Comparison of ENCODE assay signal across 43 cellular contexts in genomic region chr10:80296942-80297341, GRCh38. TPM values are rescaled to one million over a fixed set of nuclear protein-coding genes. Genes with fewer than 3 reads are reported as not detected.
"Had no signal": no experiment of that assay in that cellular context is flagged by ENCODE, and none has a peak within 500 bp of the region (broad histone marks: within the 10 kb centered on the region; RNA-seq: fewer than 3 reads in every experiment).

No MANE protein-coding gene starts in this region.

- H3K4me1 ChIP-seq: adrenal gland, ascending aorta, breast epithelium had no signal

- H3K36me3 Mint-ChIP-seq: activated naive CD4-positive, alpha-beta T cell treated with anti-CD3 and anti-CD28 coated beads, Interleukin-2, amount 10 ng/mL, durations not matched to agents 7 days and 5 days; activated naive CD8-positive, alpha-beta T cell treated with anti-CD3 and anti-CD28 coated beads for 36 hours; activated naive CD8-positive, alpha-beta T cell treated with anti-CD3 and anti-CD28 coated beads, Interleukin-2, amount 10 ng/mL, durations not matched to agents 7 days and 5 days; brain had no signal

- H3K4me3 ChIP-seq: adrenal gland, ascending aorta, body of pancreas, breast epithelium, cardiac muscle cell had no signal

- ATAC-seq: activated naive CD4-positive, alpha-beta T cell treated with anti-CD3 and anti-CD28 coated beads, Interleukin-2, amount 50 U/mL, for 72 hours; activated naive CD8-positive, alpha-beta T cell treated with anti-CD3 and anti-CD28 coated beads, Interleukin-2, amount 50 U/mL, for 24 hours; activated T-cell treated with anti-CD3 and anti-CD28 coated beads, Interleukin-2, amount 50 U/mL, for 4 hours; activated T-cell treated with anti-CD3 and anti-CD28 coated beads, Interleukin-2, amount 50 U/mL, for 72 hours; activated T-helper 17 cell treated with anti-CD3 and anti-CD28 coated beads, Interleukin-2, amount 50 U/mL, for 72 hours; body of pancreas had no signal

- H3K4me3 Mint-ChIP-seq: activated naive CD4-positive, alpha-beta T cell treated with anti-CD3 and anti-CD28 coated beads for 36 hours; activated naive CD4-positive, alpha-beta T cell treated with anti-CD3 and anti-CD28 coated beads, Interleukin-2, amount 10 ng/mL, durations not matched to agents 7 days and 5 days; activated naive CD4-positive, alpha-beta T cell treated with anti-CD3 and anti-CD28 coated beads, Interleukin-2, amount 50 U/mL, for 24 hours; activated naive CD8-positive, alpha-beta T cell; activated naive CD8-positive, alpha-beta T cell treated with anti-CD3 and anti-CD28 coated beads for 36 hours; activated naive CD8-positive, alpha-beta T cell treated with anti-CD3 and anti-CD28 coated beads, Interleukin-2, amount 10 ng/mL, durations not matched to agents 7 days and 5 days; activated naive CD8-positive, alpha-beta T cell treated with anti-CD3 and anti-CD28 coated beads, Interleukin-2, amount 50 U/mL, for 24 hours; activated T-cell treated with anti-CD3 and anti-CD28 coated beads, Interleukin-2, amount 50 U/mL, for 24 hours; activated T-cell treated with anti-CD3 and anti-CD28 coated beads, Interleukin-2, amount 50 U/mL, for 4 hours; activated T-cell treated with anti-CD3 and anti-CD28 coated beads, Interleukin-2, amount 50 U/mL, for 72 hours; activated T-helper 1 cell treated with anti-CD3 and anti-CD28 coated beads, Interleukin-12 subunit alpha, Interleukin-12 subunit beta, Interleukin-2, Interleukin-4 antibody, amounts not matched to agents 30 ng/mL and 10 ng/mL and 1 ng/mL, durations not matched to agents 14 hours and 24 hours and 36 hours; activated T-helper 17 cell treated with anti-CD3 and anti-CD28 coated beads, Interleukin-2, amount 50 U/mL, for 72 hours; brain; central memory CD8-positive, alpha-beta T cell had no signal

- H3K4me1 Mint-ChIP-seq: activated naive CD4-positive, alpha-beta T cell treated with anti-CD3 and anti-CD28 coated beads, Interleukin-2, amount 10 ng/mL, durations not matched to agents 7 days and 5 days; activated naive CD4-positive, alpha-beta T cell treated with anti-CD3 and anti-CD28 coated beads, Interleukin-2, amount 50 U/mL, for 24 hours; activated naive CD8-positive, alpha-beta T cell treated with anti-CD3 and anti-CD28 coated beads for 36 hours; activated naive CD8-positive, alpha-beta T cell treated with anti-CD3 and anti-CD28 coated beads, Interleukin-2, amount 10 ng/mL, durations not matched to agents 7 days and 5 days; activated naive CD8-positive, alpha-beta T cell treated with anti-CD3 and anti-CD28 coated beads, Interleukin-2, amount 50 U/mL, for 24 hours; activated T-helper 17 cell treated with anti-CD3 and anti-CD28 coated beads, Interleukin-2, amount 50 U/mL, for 72 hours; brain; central memory CD8-positive, alpha-beta T cell had no signal

- H3K36me3 ChIP-seq: adrenal gland, ascending aorta, brain microvascular endothelial cell, breast epithelium, cardiac muscle cell had no signal

- H3K27ac Mint-ChIP-seq: activated naive CD4-positive, alpha-beta T cell treated with anti-CD3 and anti-CD28 coated beads for 36 hours; activated naive CD4-positive, alpha-beta T cell treated with anti-CD3 and anti-CD28 coated beads, Interleukin-2, amount 10 ng/mL, durations not matched to agents 7 days and 5 days; activated naive CD4-positive, alpha-beta T cell treated with anti-CD3 and anti-CD28 coated beads, Interleukin-2, amount 50 U/mL, for 24 hours; activated naive CD4-positive, alpha-beta T cell treated with anti-CD3 and anti-CD28 coated beads, Interleukin-2, amount 50 U/mL, for 72 hours; activated naive CD8-positive, alpha-beta T cell; activated naive CD8-positive, alpha-beta T cell treated with anti-CD3 and anti-CD28 coated beads for 36 hours; activated naive CD8-positive, alpha-beta T cell treated with anti-CD3 and anti-CD28 coated beads, Interleukin-2, amount 10 ng/mL, durations not matched to agents 7 days and 5 days; activated naive CD8-positive, alpha-beta T cell treated with anti-CD3 and anti-CD28 coated beads, Interleukin-2, amount 50 U/mL, for 24 hours; activated T-cell treated with anti-CD3 and anti-CD28 coated beads, Interleukin-2, amount 50 U/mL, for 24 hours; activated T-cell treated with anti-CD3 and anti-CD28 coated beads, Interleukin-2, amount 50 U/mL, for 72 hours; activated T-helper 1 cell treated with anti-CD3 and anti-CD28 coated beads, Interleukin-12 subunit alpha, Interleukin-12 subunit beta, Interleukin-2, Interleukin-4 antibody, amounts not matched to agents 30 ng/mL and 10 ng/mL and 1 ng/mL, durations not matched to agents 14 hours and 24 hours and 36 hours; activated T-helper 17 cell treated with anti-CD3 and anti-CD28 coated beads, Interleukin-2, amount 50 U/mL, for 72 hours; activated T-helper 2 cell treated with anti-CD3 and anti-CD28 coated beads, Interferon-gamma antibody, Interleukin-2, Interleukin-4, amounts not matched to agents 10 μg/mL and 5 μg/mL and 100 μg/mL, durations not matched to agents 14 hours and 24 hours and 36 hours; brain had no signal

- H3K27me3 ChIP-seq: adrenal gland, ascending aorta, body of pancreas, brain microvascular endothelial cell, breast epithelium, cardiac muscle cell had no signal

- DNase-seq: activated effector memory CD4-positive, alpha-beta T cell treated with anti-CD3 and anti-CD28 coated beads, Interleukin-2, amount 50 U/mL, for 16 hours; activated effector memory CD4-positive, alpha-beta T cell treated with Interleukin-2 at 50 U/mL for 16 hours; activated gamma-delta T cell; activated gamma-delta T cell treated with Interleukin-2 at 50 U/mL for 16 hours; activated naive CD4-positive, alpha-beta T cell; activated naive CD4-positive, alpha-beta T cell treated with anti-CD3 and anti-CD28 coated beads for 36 hours; activated naive CD4-positive, alpha-beta T cell treated with anti-CD3 and anti-CD28 coated beads, Interleukin-2, amount 10 ng/mL, durations not matched to agents 7 days and 5 days; activated naive CD4-positive, alpha-beta T cell treated with anti-CD3 and anti-CD28 coated beads, Interleukin-2, amount 50 U/mL, for 16 hours; activated naive CD4-positive, alpha-beta T cell treated with Interleukin-2 at 50 U/mL for 16 hours; activated naive CD8-positive, alpha-beta T cell treated with anti-CD3 and anti-CD28 coated beads for 36 hours; activated naive CD8-positive, alpha-beta T cell treated with anti-CD3 and anti-CD28 coated beads, Interleukin-2, amount 10 ng/mL, durations not matched to agents 7 days and 5 days; activated naive CD8-positive, alpha-beta T cell treated with anti-CD3 and anti-CD28 coated beads, Interleukin-2, amount 50 U/mL, for 24 hours; activated T-cell treated with anti-CD3 and anti-CD28 coated beads, Interleukin-2, amount 50 U/mL, for 24 hours; activated T-cell treated with anti-CD3 and anti-CD28 coated beads, Interleukin-2, amount 50 U/mL, for 4 hours; activated T-cell treated with anti-CD3 and anti-CD28 coated beads, Interleukin-2, amount 50 U/mL, for 48 hours; activated T-cell treated with anti-CD3 and anti-CD28 coated beads, Interleukin-2, amount 50 U/mL, for 72 hours; adrenal gland; amniotic stem cell; amygdala; anterior cingulate cortex; aorta; body of pancreas; brain microvascular endothelial cell; caudate nucleus; central memory CD4-positive, alpha-beta T cell; cerebellar nuclear complex had no signal

- H3K27ac ChIP-seq: adrenal gland, ascending aorta, body of pancreas, brain microvascular endothelial cell, breast epithelium, cardiac muscle cell had no signal

- H3K9me3 ChIP-seq: adrenal gland, body of pancreas, breast epithelium had no signal

RNA-seq across cellular contexts. Expression of gene MAT1A, which starts 7.5 kb away (rescaled TPM):
- total RNA-seq: activated naive CD4-positive, alpha-beta T cell treated with anti-CD3 and anti-CD28 coated beads for 36 hours; activated naive CD4-positive, alpha-beta T cell treated with anti-CD3 and anti-CD28 coated beads, Interleukin-2, amount 50 U/mL, for 72 hours; activated naive CD8-positive, alpha-beta T cell treated with anti-CD3 and anti-CD28 coated beads for 36 hours; activated naive CD8-positive, alpha-beta T cell treated with anti-CD3 and anti-CD28 coated beads, Interleukin-2, amount 10 ng/mL, durations not matched to agents 7 days and 5 days; activated T-cell treated with anti-CD3 and anti-CD28 coated beads, Interleukin-2, amount 50 U/mL, for 72 hours; activated T-helper 1 cell treated with anti-CD3 and anti-CD28 coated beads, Interleukin-12 subunit alpha, Interleukin-12 subunit beta, Interleukin-2, Interleukin-4 antibody, amounts not matched to agents 30 ng/mL and 10 ng/mL and 1 ng/mL, durations not matched to agents 14 hours and 24 hours and 36 hours; activated T-helper 17 cell treated with anti-CD3 and anti-CD28 coated beads, Interleukin-2, amount 50 U/mL, for 72 hours; activated T-helper 2 cell treated with anti-CD3 and anti-CD28 coated beads, Interferon-gamma antibody, Interleukin-2, Interleukin-4, amounts not matched to agents 10 μg/mL and 5 μg/mL and 100 μg/mL, durations not matched to agents 14 hours and 24 hours and 36 hours; bronchial epithelial cell; cerebellum; chondrocyte had no signal
- polyA plus RNA-seq: aorta had no signal

RNA-seq across cellular contexts. Expression of gene DYDC1, which starts 59.6 kb away (rescaled TPM):
- total RNA-seq: activated naive CD4-positive, alpha-beta T cell treated with anti-CD3 and anti-CD28 coated beads for 36 hours; activated naive CD4-positive, alpha-beta T cell treated with anti-CD3 and anti-CD28 coated beads, Interleukin-2, amount 50 U/mL, for 72 hours; activated naive CD8-positive, alpha-beta T cell treated with anti-CD3 and anti-CD28 coated beads for 36 hours; activated naive CD8-positive, alpha-beta T cell treated with anti-CD3 and anti-CD28 coated beads, Interleukin-2, amount 10 ng/mL, durations not matched to agents 7 days and 5 days; activated T-cell treated with anti-CD3 and anti-CD28 coated beads, Interleukin-2, amount 50 U/mL, for 4 hours; activated T-cell treated with anti-CD3 and anti-CD28 coated beads, Interleukin-2, amount 50 U/mL, for 72 hours; activated T-helper 1 cell treated with anti-CD3 and anti-CD28 coated beads, Interleukin-12 subunit alpha, Interleukin-12 subunit beta, Interleukin-2, Interleukin-4 antibody, amounts not matched to agents 30 ng/mL and 10 ng/mL and 1 ng/mL, durations not matched to agents 14 hours and 24 hours and 36 hours; activated T-helper 17 cell treated with anti-CD3 and anti-CD28 coated beads, Interleukin-2, amount 50 U/mL, for 72 hours; activated T-helper 2 cell treated with anti-CD3 and anti-CD28 coated beads, Interferon-gamma antibody, Interleukin-2, Interleukin-4, amounts not matched to agents 10 μg/mL and 5 μg/mL and 100 μg/mL, durations not matched to agents 14 hours and 24 hours and 36 hours; adrenal gland; aorta; ascending aorta; astrocyte; body of pancreas; breast epithelium; bronchial epithelial cell; cardiac muscle cell; cardiac septum; cerebellum; chondrocyte had no signal
- polyA plus RNA-seq: adipose tissue, adrenal gland, aorta, cardiac muscle cell had no signal

RNA-seq across cellular contexts. Expression of gene DYDC2, which starts 59.6 kb away (rescaled TPM):
- total RNA-seq: activated naive CD4-positive, alpha-beta T cell treated with anti-CD3 and anti-CD28 coated beads for 36 hours; activated naive CD4-positive, alpha-beta T cell treated with anti-CD3 and anti-CD28 coated beads, Interleukin-2, amount 50 U/mL, for 72 hours; activated naive CD8-positive, alpha-beta T cell treated with anti-CD3 and anti-CD28 coated beads, Interleukin-2, amount 10 ng/mL, durations not matched to agents 7 days and 5 days; activated T-cell treated with anti-CD3 and anti-CD28 coated beads, Interleukin-2, amount 50 U/mL, for 4 hours; activated T-cell treated with anti-CD3 and anti-CD28 coated beads, Interleukin-2, amount 50 U/mL, for 72 hours; activated T-helper 1 cell treated with anti-CD3 and anti-CD28 coated beads, Interleukin-12 subunit alpha, Interleukin-12 subunit beta, Interleukin-2, Interleukin-4 antibody, amounts not matched to agents 30 ng/mL and 10 ng/mL and 1 ng/mL, durations not matched to agents 14 hours and 24 hours and 36 hours; activated T-helper 17 cell treated with anti-CD3 and anti-CD28 coated beads, Interleukin-2, amount 50 U/mL, for 72 hours; activated T-helper 2 cell treated with anti-CD3 and anti-CD28 coated beads, Interferon-gamma antibody, Interleukin-2, Interleukin-4, amounts not matched to agents 10 μg/mL and 5 μg/mL and 100 μg/mL, durations not matched to agents 14 hours and 24 hours and 36 hours; adrenal gland; aorta; ascending aorta; astrocyte; body of pancreas; bronchial epithelial cell; cardiac muscle cell; cardiac septum; chondrocyte had no signal
- polyA plus RNA-seq: adrenal gland, aorta had no signal
